Comparison of ENCODE assay signal across 1 cellular context in the genomic region with DNA sequence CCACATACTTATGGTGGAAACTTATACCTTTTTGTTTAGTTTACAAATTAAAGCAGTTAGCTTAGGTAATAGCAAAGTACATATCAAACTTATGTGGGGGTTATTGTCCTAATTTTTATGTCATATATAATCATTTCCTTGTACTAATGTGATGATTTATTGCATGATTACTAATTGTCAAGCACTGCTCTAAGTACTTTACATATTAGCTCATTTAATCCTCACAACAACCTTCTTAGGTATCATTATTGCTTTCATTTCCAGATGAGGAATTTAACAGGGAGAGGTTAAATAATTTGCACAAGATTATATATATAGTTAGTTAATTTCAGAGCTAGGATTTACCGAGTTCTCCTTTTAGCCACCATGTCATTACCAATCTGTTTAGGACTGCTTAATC.
TF ChIP-seq lines count a peak whose summit lies in the region.

No MANE protein-coding gene starts in this region.

TF ChIP-seq in HCT116, 20 proteins besides CTCF, POLR2A, EP300 and RAD21:
- TF ChIP-seq SIN3A (IDR thresholded peaks at IDR 0.05; ENCODE audit: low read depth) (no peak), POLR2AphosphoS5 (IDR thresholded peaks at IDR 0.05; ENCODE audit: low read depth, low read length) (no peak), CEBPB (IDR thresholded peaks at IDR 0.05; ENCODE audit: low read depth) (no peak), EZH2 (IDR thresholded peaks at IDR 0.05) (no peak)
